ENCODE assay signal across 8 cellular contexts in genomic region chr5:543755-544674, GRCh38. TPM values are rescaled to one million over a fixed set of nuclear protein-coding genes. Genes with fewer than 3 reads are reported as not detected.
DNase-seq lines count a peak whose midpoint lies in the region; ATAC-seq and TF ChIP-seq lines count a peak whose summit lies in the region.

No MANE protein-coding gene starts in this region.

- H3K36me3 ChIP-seq in CD4-positive, CD25-positive, alpha-beta regulatory T cell (ENCODE audit: control insufficient read depth, insufficient read depth, low read length), result no peaks in the 10 kb centered on the region
- H3K36me3 ChIP-seq in tibial nerve, result no peaks in the 10 kb centered on the region

- peak overlapping the region; percentile 48 to 83 (median 77) for H3K4me3 Mint-ChIP-seq in CD4-positive, CD25-positive, alpha-beta regulatory T cell
- H3K4me3 Mint-ChIP-seq in activated CD4-positive, alpha-beta T cell treated with anti-CD3 and anti-CD28 coated beads, Interleukin-2, amount 10 ng/mL, durations not matched to agents 7 days and 5 days, result peak overlapping the region; percentile 41

- CTCF ChIA-PET in activated CD4-positive, alpha-beta T cell treated with anti-CD3 and anti-CD28 coated beads, Interleukin-2, amount 10 ng/mL, durations not matched to agents 7 days and 5 days (lab: Charles Lee), result interaction anchor here (1.3 to 2.4 kb wide), 4 partner anchors 11 to 63 kb away, joined by 3 to 5 read pairs (median 4); no protein-coding TSS in a partner anchor

- no peak for TF ChIP-seq EP300 in tibial nerve (IDR thresholded peaks at IDR 0.05)

- peak in 2 of 3 donors; percentile 40 to 87 for DNase-seq in CD4-positive, CD25-positive, alpha-beta regulatory T cell
- peak; percentile 93 for DNase-seq in GM20000 (ENCODE audit: low spot score)
- DNase-seq in activated CD4-positive, alpha-beta T cell treated with anti-CD3 and anti-CD28 coated beads, Interleukin-2, amount 10 ng/mL, durations not matched to agents 7 days and 5 days, result peak; percentile 63
- DNase-seq in left lobe of liver (ENCODE audit: low spot score), result no peak
- peak; percentile 19 to 27 for DNase-seq in tibial nerve (ENCODE audit: low spot score in 2 of 2)
- DNase-seq in COLO668 (lab: John Stamatoyannopoulos, UW; ENCODE audit: unreplicated experiment), result no peak
- DNase-seq in DMS153 (lab: John Stamatoyannopoulos, UW), result no peak

- no peaks in the 10 kb centered on the region for H3K9me3 Mint-ChIP-seq in CD4-positive, CD25-positive, alpha-beta regulatory T cell
- no peaks in the 10 kb centered on the region for H3K9me3 Mint-ChIP-seq in activated CD4-positive, alpha-beta T cell treated with anti-CD3 and anti-CD28 coated beads, Interleukin-2, amount 10 ng/mL, durations not matched to agents 7 days and 5 days

- H3K4me1 Mint-ChIP-seq in CD4-positive, CD25-positive, alpha-beta regulatory T cell, result peaks cover 0 to 22% (median 6%) of the 10 kb centered on the region in 4 donors
- H3K4me1 Mint-ChIP-seq in activated CD4-positive, alpha-beta T cell treated with anti-CD3 and anti-CD28 coated beads, Interleukin-2, amount 10 ng/mL, durations not matched to agents 7 days and 5 days, result peaks cover 13% of the 10 kb centered on the region

- no peak for TF ChIP-seq POLR2A in tibial nerve (IDR thresholded peaks at IDR 0.05)

- H3K27ac ChIP-seq in CD4-positive, CD25-positive, alpha-beta regulatory T cell (ENCODE audit: insufficient read depth, low read length, poor library complexity, severe bottlenecking), result peak overlapping the region; percentile 60
- H3K27ac ChIP-seq in tibial nerve, result no peak overlapping the region

- H3K4me3 ChIP-seq in CD4-positive, CD25-positive, alpha-beta regulatory T cell (ENCODE audit: low read depth, low read length), result peak overlapping the region; percentile 61
- peak overlapping the region in 1 of 4 donors; percentile 12 for H3K4me3 ChIP-seq in tibial nerve

- POLR2A ChIA-PET in activated CD4-positive, alpha-beta T cell treated with anti-CD3 and anti-CD28 coated beads, Interleukin-2, amount 10 ng/mL, durations not matched to agents 7 days and 5 days (lab: Charles Lee), result no interaction called here

- TF ChIP-seq CTCF in GM20000 (IDR thresholded peaks at IDR 0.05; ENCODE audit: extremely low read depth, missing control alignments) (no peak), tibial nerve (IDR thresholded peaks at IDR 0.05) (no peak)

- ATAC-seq in CD4-positive, CD25-positive, alpha-beta regulatory T cell (ENCODE audit: low read depth in 2 of 2), result peak; percentile 73 to 86
- ATAC-seq in HG03520 (IDR thresholded peaks at IDR 0.05; ENCODE audit: unreplicated experiment) (peak; percentile 84), left lobe of liver (peak; percentile 44)

- H3K27me3 Mint-ChIP-seq in CD4-positive, CD25-positive, alpha-beta regulatory T cell, result peaks cover under 1% of the 10 kb centered on the region
- peaks cover 6% of the 10 kb centered on the region for H3K27me3 Mint-ChIP-seq in activated CD4-positive, alpha-beta T cell treated with anti-CD3 and anti-CD28 coated beads, Interleukin-2, amount 10 ng/mL, durations not matched to agents 7 days and 5 days

- peaks cover 15% of the 10 kb centered on the region for H3K4me1 ChIP-seq in CD4-positive, CD25-positive, alpha-beta regulatory T cell (ENCODE audit: control insufficient read depth, insufficient read depth, low read length, poor library complexity, severe bottlenecking)
- H3K4me1 ChIP-seq in tibial nerve, result peaks cover 0 to 20% (median 6%) of the 10 kb centered on the region in 4 donors

- H3K36me3 Mint-ChIP-seq in CD4-positive, CD25-positive, alpha-beta regulatory T cell, result no peaks in the 10 kb centered on the region
- H3K36me3 Mint-ChIP-seq in activated CD4-positive, alpha-beta T cell treated with anti-CD3 and anti-CD28 coated beads, Interleukin-2, amount 10 ng/mL, durations not matched to agents 7 days and 5 days (ENCODE audit: low read depth), result no peaks in the 10 kb centered on the region

- 68 to 76% methylated on average over 30 of the region's 30 CpGs for WGBS in tibial nerve, 2 donors

- H3K27me3 ChIP-seq in CD4-positive, CD25-positive, alpha-beta regulatory T cell (ENCODE audit: control insufficient read depth, insufficient read depth, low read length), result no peaks in the 10 kb centered on the region
- H3K27me3 ChIP-seq in tibial nerve, result peaks cover 0 to 20% of the 10 kb centered on the region in 2 donors

- H3K27ac Mint-ChIP-seq in CD4-positive, CD25-positive, alpha-beta regulatory T cell, result peak overlapping the region; percentile 82 to 85 (median 84)
- H3K27ac Mint-ChIP-seq in activated CD4-positive, alpha-beta T cell treated with anti-CD3 and anti-CD28 coated beads, Interleukin-2, amount 10 ng/mL, durations not matched to agents 7 days and 5 days, result peak overlapping the region; percentile 83

- H3K9me3 ChIP-seq in CD4-positive, CD25-positive, alpha-beta regulatory T cell (ENCODE audit: control insufficient read depth in 2 of 2, low read length in 2 of 2), result no peaks in the 10 kb centered on the region
- no peaks in the 10 kb centered on the region for H3K9me3 ChIP-seq in tibial nerve

RNA-seq across cellular contexts. Expression of gene SLC9A3, which starts 19.8 kb away (rescaled TPM):
- total RNA-seq in CD4-positive, CD25-positive, alpha-beta regulatory T cell, result 2.0 TPM
- polyA plus RNA-seq in CD4-positive, CD25-positive, alpha-beta regulatory T cell, result 1 to 10 TPM; 2.6 to 3.1 (median 2.9) TPM
- total RNA-seq in activated CD4-positive, alpha-beta T cell treated with anti-CD3 and anti-CD28 coated beads, Interleukin-2, amount 10 ng/mL, durations not matched to agents 7 days and 5 days, result 1 to 10 TPM; 1.4 to 2.2 TPM
- total RNA-seq in left lobe of liver (0.81 TPM), tibial nerve (10 to 100 TPM; 11.4 to 32.7 (median 17.9) TPM)

Comparison
In these comparisons a context has a peak if more than half of its experiments do, and no peak if none do; other contexts are left out.
1. DNase-seq: peak in CD4-positive, CD25-positive, alpha-beta regulatory T cell (2 of 3), GM20000 (single experiment), activated CD4-positive, alpha-beta T cell treated with anti-CD3 and anti-CD28 coated beads, Interleukin-2, amount 10 ng/mL, durations not matched to agents 7 days and 5 days (single experiment) and tibial nerve (2 of 2); none in left lobe of liver (single experiment), COLO668 (single experiment) and DMS153 (single experiment).
2. Peak in every context shown above with its lines, with median percentiles within 50 percentile points of each other: ATAC-seq.